Comparison of ENCODE assay signal across 1 cellular context in the genomic region with DNA sequence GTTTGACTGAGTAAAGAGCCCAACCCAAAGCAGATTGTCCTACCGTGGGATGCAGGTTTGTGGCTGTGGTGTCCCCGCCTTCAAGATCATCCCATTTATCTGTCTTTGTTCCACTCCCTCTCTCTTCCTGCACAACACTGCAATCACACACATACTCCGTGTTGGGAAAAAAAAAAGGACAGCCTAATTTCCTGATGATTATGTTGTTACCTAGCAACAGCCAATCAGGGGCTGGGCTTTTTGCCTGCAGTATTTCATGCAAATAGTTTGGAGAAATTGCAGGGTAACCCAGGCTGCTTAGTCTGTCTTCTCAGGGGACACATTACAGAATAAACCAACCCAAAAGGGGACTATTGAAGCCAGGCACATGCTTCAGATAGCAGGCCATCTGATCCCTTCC.
TF ChIP-seq lines count a peak whose summit lies in the region.

No MANE protein-coding gene starts in this region.

TF ChIP-seq in neural cell, 6 proteins besides CTCF, POLR2A, EP300 and RAD21 (continued from another document):
- peak; percentile 51 for TF ChIP-seq MXI1 (conservative IDR thresholded peaks at IDR 0.05; ENCODE audit: poor library complexity, severe bottlenecking)
